Comparison of ENCODE assay signal across 9 cellular contexts in the genomic region with DNA sequence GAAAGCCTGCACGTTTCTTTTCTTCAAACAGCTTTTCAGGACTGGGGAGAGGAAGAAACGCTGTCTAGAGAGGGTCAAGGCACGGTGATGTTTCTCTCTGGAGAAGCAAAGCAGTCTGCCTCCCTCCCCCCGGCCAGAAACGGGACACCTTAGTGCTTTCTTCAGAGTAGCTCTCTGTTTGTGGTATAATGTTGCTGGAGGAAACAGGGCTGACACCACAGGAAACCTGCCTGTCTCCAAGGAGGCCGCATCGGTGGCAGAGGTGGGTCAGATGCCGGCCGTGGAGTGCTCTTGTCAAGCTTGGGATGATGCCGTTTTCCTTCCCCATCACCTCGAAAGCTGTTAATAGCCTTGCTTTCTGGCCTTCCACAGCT.
A peak's percentile ranks its signal among the peaks of the same experiment; 100 is the strongest.
DNase-seq lines count a peak whose midpoint lies in the region; ATAC-seq and TF ChIP-seq lines count a peak whose summit lies in the region.
"Had no signal": no experiment of that assay in that cellular context is flagged by ENCODE, and none has a peak within 500 bp of the region (broad histone marks: within the 10 kb centered on the region; RNA-seq: fewer than 3 reads in every experiment).

No MANE protein-coding gene starts in this region.

- POLR2A ChIA-PET in WTC11 (lab: Charles Lee): no interaction called here

- CTCF ChIA-PET in WTC11 (lab: Charles Lee): interaction anchor here (1.1 kb wide), 1 partner anchor 203 kb away, joined by 3 read pairs; no protein-coding TSS in a partner anchor

- DNase-seq in GDM1 (lab: John Stamatoyannopoulos, UW): peak; percentile 82
- no peak for DNase-seq in WTC11 (ENCODE audit: low spot score)
- peak; percentile 14 for DNase-seq in endothelial cell (ENCODE audit: low spot score)
- no peak for DNase-seq in dorsolateral prefrontal cortex
- DNase-seq in cerebellum (ENCODE audit: low spot score): no peak
- DNase-seq in occipital lobe (lab: John Stamatoyannopoulos, UW): no peak

- H3K9ac ChIP-seq in rectal smooth muscle tissue (ENCODE audit: low read length): peak overlapping the region; percentile 24

- H3K36me3 ChIP-seq in rectal smooth muscle tissue (ENCODE audit: control insufficient read depth, insufficient read depth, low read length): no peaks in the 10 kb centered on the region

- H3K4me1 Mint-ChIP-seq in WTC11 (peaks cover 20% of the 10 kb centered on the region), endothelial cell (ENCODE audit: unreplicated experiment) (peaks cover 27% of the 10 kb centered on the region)

- H3K9me3 Mint-ChIP-seq in WTC11: peaks cover 13% of the 10 kb centered on the region
- no peaks in the 10 kb centered on the region for H3K9me3 Mint-ChIP-seq in endothelial cell (ENCODE audit: unreplicated experiment)
- H3K9me3 Mint-ChIP-seq: dendritic cell treated with granulocyte-macrophage colony-stimulating factor and Interleukin-4, amounts not matched to agents 40 ng/mL and 50 ng/mL, for 4 days had no signal

- peaks cover 14% of the 10 kb centered on the region for H3K36me3 Mint-ChIP-seq in WTC11
- peaks cover 28% of the 10 kb centered on the region for H3K36me3 Mint-ChIP-seq in endothelial cell (ENCODE audit: low read depth, unreplicated experiment)

- no peaks in the 10 kb centered on the region for H3K27me3 ChIP-seq in rectal smooth muscle tissue (ENCODE audit: control insufficient read depth, insufficient read depth, low read length)
- H3K27me3 ChIP-seq in dorsolateral prefrontal cortex: no peaks in the 10 kb centered on the region

- TF ChIP-seq CTCF in WTC11 (IDR thresholded peaks at IDR 0.05): no peak
- no peak for TF ChIP-seq CTCF in endothelial cell (IDR thresholded peaks at IDR 0.05; ENCODE audit: unreplicated experiment)
- TF ChIP-seq CTCF in dorsolateral prefrontal cortex (IDR thresholded peaks at IDR 0.05 in 54 of 56, conservative IDR thresholded peaks at IDR 0.05 in 2 of 56; ENCODE audit: low read depth in 1 of 56, partially characterized antibody in 56 of 56): no peak

- no peaks in the 10 kb centered on the region for H3K27me3 Mint-ChIP-seq in WTC11 (ENCODE audit: low read depth)
- H3K27me3 Mint-ChIP-seq in endothelial cell (ENCODE audit: unreplicated experiment): no peaks in the 10 kb centered on the region
- H3K27me3 Mint-ChIP-seq: dendritic cell treated with granulocyte-macrophage colony-stimulating factor and Interleukin-4, amounts not matched to agents 40 ng/mL and 50 ng/mL, for 4 days had no signal

- H3K4me3 Mint-ChIP-seq in WTC11 (no peak overlapping the region), endothelial cell (ENCODE audit: unreplicated experiment) (no peak overlapping the region)
- H3K4me3 Mint-ChIP-seq: dendritic cell treated with granulocyte-macrophage colony-stimulating factor and Interleukin-4, amounts not matched to agents 40 ng/mL and 50 ng/mL, for 4 days had no signal

- peak overlapping the region; percentile 91 for H3K27ac ChIP-seq in rectal smooth muscle tissue (ENCODE audit: low read depth, low read length)
- peak overlapping the region in 13 of 59 donors; percentile 1 to 70 (median 29) for H3K27ac ChIP-seq in dorsolateral prefrontal cortex

- intact Hi-C loops in dorsolateral prefrontal cortex (cut with DNase I): no loop called here

- H3K4me3 ChIP-seq in rectal smooth muscle tissue (ENCODE audit: low read length) (peak overlapping the region; percentile 24), dorsolateral prefrontal cortex (no peak overlapping the region)

- H3K27ac Mint-ChIP-seq in WTC11: peak overlapping the region; percentile 66; the same call in 1 of the 2 replicates
- H3K27ac Mint-ChIP-seq in endothelial cell (ENCODE audit: unreplicated experiment): no peak overlapping the region
- H3K27ac Mint-ChIP-seq: dendritic cell treated with granulocyte-macrophage colony-stimulating factor and Interleukin-4, amounts not matched to agents 40 ng/mL and 50 ng/mL, for 4 days had no signal

- H3K4me1 ChIP-seq in rectal smooth muscle tissue (ENCODE audit: control insufficient read depth, insufficient read depth, low read length): peaks cover 56% of the 10 kb centered on the region

- ATAC-seq in WTC11 (no peak), HG03175 (IDR thresholded peaks at IDR 0.05; ENCODE audit: unreplicated experiment) (no peak)

TF ChIP-seq in WTC11, 78 proteins besides CTCF, POLR2A, EP300 and RAD21:
- TF ChIP-seq FOXK1 (CRISPR knock-in tag; IDR thresholded peaks at IDR 0.05) (no peak), ZNF317 (CRISPR knock-in tag; IDR thresholded peaks at IDR 0.05; ENCODE audit: borderline replicate concordance, low read depth) (no peak), NR1H2 (CRISPR knock-in tag; IDR thresholded peaks at IDR 0.05) (no peak), PRRX2 (CRISPR knock-in tag; IDR thresholded peaks at IDR 0.05) (no peak), GRHL2 (CRISPR knock-in tag; IDR thresholded peaks at IDR 0.05; ENCODE audit: insufficient replicate concordance, severe bottlenecking) (no peak)
- TF ChIP-seq, protein P1, sequence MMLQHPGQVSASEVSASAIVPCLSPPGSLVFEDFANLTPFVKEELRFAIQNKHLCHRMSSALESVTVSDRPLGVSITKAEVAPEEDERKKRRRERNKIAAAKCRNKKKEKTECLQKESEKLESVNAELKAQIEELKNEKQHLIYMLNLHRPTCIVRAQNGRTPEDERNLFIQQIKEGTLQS (CRISPR knock-in tag; conservative IDR thresholded peaks at IDR 0.05): no peak

Comparison
In these comparisons a context has a peak if more than half of its experiments do, and no peak if none do; other contexts are left out.
1. DNase-seq: peak in GDM1 (single experiment) and endothelial cell (single experiment); none in WTC11 (single experiment), dorsolateral prefrontal cortex (0 of 10), cerebellum (single experiment) and occipital lobe (single experiment).